In genomic region chr10:121684276-121684675, GRCh38 we compare ENCODE assay signal across 14 cellular contexts.
DNase-seq lines count a peak whose midpoint lies in the region; ATAC-seq, FAIRE-seq and TF ChIP-seq lines count a peak whose summit lies in the region.
"Had no signal": no experiment of that assay in that cellular context is flagged by ENCODE, and none has a peak within 500 bp of the region (broad histone marks: within the 10 kb centered on the region; RNA-seq: fewer than 3 reads in every experiment).

No MANE protein-coding gene starts in this region.

- peaks cover 3% of the 10 kb centered on the region for H3K9me1 ChIP-seq in keratinocyte (ENCODE audit: control insufficient read depth, extremely low read depth, insufficient read depth, low read length)

- no peak overlapping the region for H3K4me2 ChIP-seq in astrocyte (ENCODE audit: low read length)
- H3K4me2 ChIP-seq in keratinocyte (ENCODE audit: control insufficient read depth, extremely low read depth, insufficient read depth, low read depth, low read length): no peak overlapping the region

- H4K20me1 ChIP-seq in astrocyte (ENCODE audit: insufficient read depth, low read length): no peaks in the 10 kb centered on the region
- no peaks in the 10 kb centered on the region for H4K20me1 ChIP-seq in keratinocyte (ENCODE audit: control insufficient read depth, extremely low read depth, insufficient read depth, low read length)

- H3K4me1 Mint-ChIP-seq in astrocyte (ENCODE audit: low read depth, unreplicated experiment): no peaks in the 10 kb centered on the region

- H3K27ac Mint-ChIP-seq in astrocyte (ENCODE audit: unreplicated experiment): no peak overlapping the region

- TF ChIP-seq CTCF in AG10803 (conservative IDR thresholded peaks at IDR 0.05; ENCODE audit: low read length) (no peak), NB4 (IDR thresholded peaks at IDR 0.05; ENCODE audit: low read depth, low read length) (no peak), astrocyte (IDR thresholded peaks at IDR 0.05; ENCODE audit: insufficient read depth, low read depth, low read length) (no peak), keratinocyte (optimal IDR thresholded peaks at IDR 0.05 in 1 of 3, IDR thresholded peaks at IDR 0.05 in 1 of 3, conservative IDR thresholded peaks at IDR 0.05 in 1 of 3; ENCODE audit: extremely low read depth in 1 of 3, insufficient read depth in 2 of 3, low read length in 3 of 3) (no peak)

- H3K79me2 ChIP-seq in astrocyte (ENCODE audit: insufficient read depth, low read length): no peaks in the 10 kb centered on the region
- no peaks in the 10 kb centered on the region for H3K79me2 ChIP-seq in keratinocyte (ENCODE audit: control insufficient read depth, insufficient read depth, low read length)

- H3K9ac ChIP-seq in astrocyte (ENCODE audit: low read length) (no peak overlapping the region), keratinocyte (ENCODE audit: control insufficient read depth, extremely low read depth, insufficient read depth, low read length) (no peak overlapping the region)

- dilution Hi-C loops in keratinocyte (cut with MboI; ENCODE audit: extremely low pct_ligation_motif_present, low sequenced_read_pairs): no loop called here

- H3K36me3 Mint-ChIP-seq in astrocyte (ENCODE audit: low read depth, unreplicated experiment): no peaks in the 10 kb centered on the region

- H3K36me3 ChIP-seq in astrocyte (ENCODE audit: insufficient read depth, low read length): no peaks in the 10 kb centered on the region
- H3K36me3 ChIP-seq in keratinocyte (ENCODE audit: control insufficient read depth in 2 of 2, extremely low read depth in 1 of 2, insufficient read depth in 2 of 2, low read length in 2 of 2): no peaks in the 10 kb centered on the region

- H2AFZ ChIP-seq in astrocyte (ENCODE audit: low read depth, low read length) (no peak overlapping the region), keratinocyte (ENCODE audit: control insufficient read depth, low read length) (no peak overlapping the region)

- no peak for ATAC-seq in GM18520 (IDR thresholded peaks at IDR 0.05; ENCODE audit: unreplicated experiment)
- no peak for ATAC-seq in HG02884 (IDR thresholded peaks at IDR 0.05; ENCODE audit: unreplicated experiment)
- no peak for ATAC-seq in GM21786 (IDR thresholded peaks at IDR 0.05; ENCODE audit: unreplicated experiment)

- H3K9me3 Mint-ChIP-seq in astrocyte (ENCODE audit: unreplicated experiment): peaks cover 7% of the 10 kb centered on the region

- H3K4me3 Mint-ChIP-seq in astrocyte (ENCODE audit: unreplicated experiment): no peak overlapping the region

- peak; percentile 2 for DNase-seq in AG10803 (ENCODE audit: low read depth)
- peak; percentile 55 for DNase-seq in NB4 (ENCODE audit: low read depth)
- DNase-seq in astrocyte (ENCODE audit: low read depth): peak; percentile 55
- DNase-seq in keratinocyte (ENCODE audit: low read depth, low spot score): no peak
- DNase-seq in SK-N-DZ (ENCODE audit: low spot score): no peak
- DNase-seq: EL, NCI-H1092 treated with DMSO at 0.1 percent for 48 hours, NCI-H1694, Right ventricle myocardium superior had no signal

- H3K9me3 ChIP-seq in astrocyte (ENCODE audit: insufficient read depth, low read depth, low read length) (no peaks in the 10 kb centered on the region), keratinocyte (ENCODE audit: control insufficient read depth, low read depth, low read length) (no peaks in the 10 kb centered on the region)

- H3K27me3 ChIP-seq in astrocyte (ENCODE audit: insufficient read depth, low read length): peaks cover 6% of the 10 kb centered on the region
- peaks cover 6% of the 10 kb centered on the region for H3K27me3 ChIP-seq in keratinocyte (ENCODE audit: control insufficient read depth, extremely low read depth, insufficient read depth, low read length)

- H3K4me1 ChIP-seq in astrocyte (ENCODE audit: insufficient read depth, low read length): no peaks in the 10 kb centered on the region
- no peaks in the 10 kb centered on the region for H3K4me1 ChIP-seq in keratinocyte (ENCODE audit: control insufficient read depth, extremely low read depth, insufficient read depth, low read length)

- FAIRE-seq in astrocyte (lab: Jason Lieb, UNC) (no peak), keratinocyte (lab: Jason Lieb, UNC) (peak; percentile 5)
- FAIRE-seq: HTR-8/SVneo had no signal

- H3K4me3 ChIP-seq in AG10803 (ENCODE audit: low read length): no peak overlapping the region
- no peak overlapping the region for H3K4me3 ChIP-seq in NB4 (ENCODE audit: low read depth, low read length)
- H3K4me3 ChIP-seq in astrocyte (ENCODE audit: insufficient read depth, low read depth, low read length): no peak overlapping the region
- H3K4me3 ChIP-seq in keratinocyte (ENCODE audit: control insufficient read depth in 2 of 3, extremely low read depth in 1 of 3, insufficient read depth in 2 of 3, low read depth in 1 of 3, low read length in 3 of 3): no peak overlapping the region

- H3K27ac ChIP-seq in astrocyte (ENCODE audit: low read depth, low read length): no peak overlapping the region
- no peak overlapping the region for H3K27ac ChIP-seq in keratinocyte (ENCODE audit: control insufficient read depth, insufficient read depth, low read length)
- H3K27ac ChIP-seq: C4-2B had no signal

- H3K27me3 Mint-ChIP-seq in astrocyte (ENCODE audit: low read depth, unreplicated experiment): peaks cover 26% of the 10 kb centered on the region

- TF ChIP-seq POLR2A in NB4 (IDR thresholded peaks at IDR 0.05; ENCODE audit: extremely low read depth, insufficient read length): no peak

Comparison
In these comparisons a context has a peak if more than half of its experiments do, and no peak if none do; other contexts are left out.
1. DNase-seq: peak in AG10803 (single experiment), NB4 (single experiment) and astrocyte (single experiment); none in keratinocyte (single experiment) and SK-N-DZ (single experiment).